6 cellular contexts compared by ENCODE assay signal in the genomic region with DNA sequence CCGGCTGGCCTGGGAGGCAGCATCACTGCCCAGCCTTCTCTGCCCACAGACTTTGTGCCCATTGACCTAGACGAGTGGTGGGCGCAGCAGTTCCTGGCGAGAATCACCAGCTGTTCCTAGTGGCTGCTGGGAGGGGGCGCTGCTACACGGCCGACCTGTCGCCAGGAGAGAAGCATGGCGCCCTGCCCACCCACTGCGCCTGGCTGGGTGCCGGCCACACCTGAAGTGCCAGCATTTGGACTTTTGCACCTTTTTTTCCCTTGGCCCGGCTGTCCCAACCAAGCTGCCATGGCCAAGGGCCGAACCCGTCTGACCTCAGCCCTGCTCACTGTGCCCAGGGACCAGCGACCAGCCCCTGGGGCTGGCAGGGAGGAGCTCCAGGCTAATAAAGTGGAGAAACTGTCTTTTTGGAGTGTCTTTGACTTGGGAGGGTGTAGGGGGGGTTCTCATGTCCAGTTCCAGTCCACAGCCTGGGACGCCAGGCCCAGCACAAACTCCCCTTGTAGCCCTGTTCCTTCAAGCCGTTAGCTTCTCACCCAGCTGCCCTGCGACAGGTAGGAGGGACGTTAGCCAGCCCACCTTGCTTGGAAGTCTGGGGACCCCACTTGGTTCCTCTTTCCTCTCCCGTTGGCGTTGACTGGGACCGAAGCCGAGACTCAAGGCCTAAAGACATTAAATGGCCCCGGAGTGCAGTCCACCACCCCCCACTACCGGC. TPM values are rescaled to one million over a fixed set of nuclear protein-coding genes. Genes with fewer than 3 reads are reported as not detected.
DNase-seq lines count a peak whose midpoint lies in the region; TF ChIP-seq lines count a peak whose summit lies in the region.

No MANE protein-coding gene starts in this region.

- peak; percentile 31 for TF ChIP-seq POLR2A in transverse colon (IDR thresholded peaks at IDR 0.05)

- H3K27me3 Mint-ChIP-seq in IgD-negative memory B cell: no peaks in the 10 kb centered on the region

- intact Hi-C loops in transverse colon (cut with DNase I; ENCODE audit: low total_unique reads): no loop called here

- no peaks in the 10 kb centered on the region for H3K9me3 ChIP-seq in transverse colon

- WGBS in transverse colon (ENCODE audit: low coverage in 1 of 2), 2 donors: 16% methylated on average over 20 of the region's 25 CpGs; no CpG with 5 or more reads in 1 of the 2 donors

- no peaks in the 10 kb centered on the region for H3K36me3 Mint-ChIP-seq in IgD-negative memory B cell

- H3K27ac ChIP-seq in transverse colon: peak overlapping the region; percentile 93 to 96 (median 95)

- no peaks in the 10 kb centered on the region for H3K9me3 Mint-ChIP-seq in IgD-negative memory B cell

- peak; percentile 10 for TF ChIP-seq EP300 in transverse colon (IDR thresholded peaks at IDR 0.05; ENCODE audit: low read depth)

- DNase-seq in AG10803 (ENCODE audit: low read depth) (peak; percentile 25), iPS-NIHi7 (ENCODE audit: extremely low spot score) (peak; percentile 71), transverse colon (peak; percentile 90), HuH-7.5 (ENCODE audit: low spot score) (no peak)
- DNase-seq in activated CD4-positive, alpha-beta T cell treated with anti-CD3 and anti-CD28 coated beads, Interleukin-2, amount 50 U/mL, for 48 hours: peak; percentile 69 to 73

- peaks cover 0 to 13% (median 11%) of the 10 kb centered on the region in 3 donors for H3K4me1 Mint-ChIP-seq in IgD-negative memory B cell

- H3K4me3 Mint-ChIP-seq in IgD-negative memory B cell: peak overlapping the region; percentile 80 to 89 (median 84)

- H3K36me3 ChIP-seq in transverse colon: no peaks in the 10 kb centered on the region

- peak; percentile 41 for TF ChIP-seq CTCF in AG10803 (conservative IDR thresholded peaks at IDR 0.05; ENCODE audit: low read length)
- peak; percentile 22 to 80 (median 48) for TF ChIP-seq CTCF in transverse colon (IDR thresholded peaks at IDR 0.05)

- H3K4me3 ChIP-seq in AG10803 (ENCODE audit: low read length) (peak overlapping the region; percentile 77), transverse colon (peak overlapping the region; percentile 52 to 86 (median 71))

- H3K27ac Mint-ChIP-seq in IgD-negative memory B cell: peak overlapping the region; percentile 74 to 93 (median 92)

- H3K27me3 ChIP-seq in transverse colon: no peaks in the 10 kb centered on the region

- in situ Hi-C loops in transverse colon (cut with MboI; ENCODE audit: low pct_ligation_motif_present in 1 of 4, low pct_unique_long_range_greater_than_20kb in 1 of 4, low sequenced_read_pairs in 3 of 4): no loop called here

- peaks cover 40 to 68% (median 67%) of the 10 kb centered on the region in 4 donors for H3K4me1 ChIP-seq in transverse colon

RNA-seq across cellular contexts. Expression of a gene that starts 0.9 kb away (rescaled TPM):
- 0.54 TPM for polyA plus RNA-seq in IgD-negative memory B cell
- 100 to 1,000 TPM in 2 of 4 donors, 10 to 100 TPM in 2; 23.0 to 166 (median 90.2) TPM for total RNA-seq in transverse colon

RNA-seq across cellular contexts. Expression of a gene that starts 6.6 kb away (rescaled TPM):
- 52.8 TPM for polyA plus RNA-seq in IgD-negative memory B cell
- 100 to 1,000 TPM; 158 to 267 (median 211) TPM for total RNA-seq in transverse colon

RNA-seq across cellular contexts. Expression of a gene that starts 12.1 kb away (rescaled TPM):
- 81.0 TPM for polyA plus RNA-seq in IgD-negative memory B cell
- 10 to 100 TPM; 32.6 to 91.8 (median 86.7) TPM for total RNA-seq in transverse colon

RNA-seq across cellular contexts. Expression of a gene that starts 17.4 kb away (rescaled TPM):
- polyA plus RNA-seq in IgD-negative memory B cell: not detected
- total RNA-seq in transverse colon: 10 to 100 TPM in 1 of 4 donors, 1 to 10 TPM in 3; 2.3 to 13.1 (median 4.2) TPM

RNA-seq across cellular contexts. Expression of a gene that starts 19.7 kb away (rescaled TPM):
- 42.7 TPM for polyA plus RNA-seq in IgD-negative memory B cell
- total RNA-seq in transverse colon: 100 to 1,000 TPM; 133 to 386 (median 259) TPM
